ENCODE assay signal across 18 cellular contexts in the genomic region with DNA sequence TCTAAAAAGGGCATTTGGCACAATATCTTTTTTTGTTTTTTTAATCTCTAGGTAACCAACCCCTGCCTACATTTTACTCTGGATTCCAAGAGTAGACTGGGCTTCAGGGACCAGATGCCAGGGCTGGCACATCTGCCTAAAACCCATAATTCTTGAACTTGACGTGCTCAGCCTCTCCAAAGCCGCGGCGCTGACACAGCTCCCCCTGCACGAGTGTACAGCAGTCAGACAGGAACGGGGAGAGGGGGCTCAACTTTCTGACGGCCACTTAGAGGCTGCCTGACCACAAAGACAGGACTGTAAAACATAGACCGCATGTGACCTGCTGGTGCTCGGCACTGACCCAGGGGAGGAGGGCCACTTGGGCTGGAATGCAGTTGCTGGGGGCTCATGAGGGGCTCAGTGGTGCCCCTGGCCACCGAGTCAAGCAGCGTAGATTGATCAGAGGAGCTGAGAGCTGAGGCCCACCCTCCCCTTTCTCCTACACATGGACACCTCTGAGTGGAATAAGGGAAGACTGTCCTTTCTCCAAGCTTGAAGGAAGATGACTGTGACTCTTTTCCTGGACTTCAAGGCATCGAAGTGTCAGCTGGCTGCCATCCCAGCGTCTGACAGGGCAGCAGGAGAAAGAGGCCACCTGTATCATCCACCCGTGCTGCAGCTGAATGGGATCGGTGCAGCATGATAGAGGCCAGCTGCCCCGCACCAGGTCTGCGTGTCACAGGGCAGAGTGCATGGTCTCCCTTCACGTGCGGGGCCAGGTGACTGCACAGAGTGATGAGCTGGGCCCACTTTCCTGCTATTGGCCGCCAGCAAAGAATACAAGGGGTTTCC.
A peak's percentile ranks its signal among the peaks of the same experiment; 100 is the strongest.
DNase-seq lines count a peak whose midpoint lies in the region; ATAC-seq and TF ChIP-seq lines count a peak whose summit lies in the region.
"Had no signal": no experiment of that assay in that cellular context is flagged by ENCODE, and none has a peak within 500 bp of the region (broad histone marks: within the 10 kb centered on the region; RNA-seq: fewer than 3 reads in every experiment).

No MANE protein-coding gene starts in this region.

- H3K27me3 ChIP-seq in mammary epithelial cell (ENCODE audit: insufficient read depth, low read length) (no peaks in the 10 kb centered on the region), hepatocyte (no peaks in the 10 kb centered on the region), psoas muscle (ENCODE audit: insufficient read depth in 3 of 3, low read length in 2 of 3) (no peaks in the 10 kb centered on the region)
- H3K27me3 ChIP-seq: cardiac muscle cell, tibial artery had no signal

- no peaks in the 10 kb centered on the region for H3K9me3 Mint-ChIP-seq in MCF 10A (ENCODE audit: unreplicated experiment)
- H3K9me3 Mint-ChIP-seq: CD4-positive, alpha-beta T cell; natural killer cell; T-helper 1 cell treated with Interleukin-12 subunit alpha and Interleukin-12 subunit beta and Interleukin-4 antibody, amounts not matched to agents 30 μg/mL and 1 μg/mL, for 36 hours had no signal

- no peaks in the 10 kb centered on the region for H4K20me1 ChIP-seq in mammary epithelial cell (ENCODE audit: insufficient read depth, low read length)
- H4K20me1 ChIP-seq in hepatocyte (ENCODE audit: insufficient read depth, poor library complexity, severe bottlenecking) = no peaks in the 10 kb centered on the region

- peak overlapping the region; percentile 21 for H2AFZ ChIP-seq in mammary epithelial cell (ENCODE audit: low read depth, low read length)
- no peak overlapping the region for H2AFZ ChIP-seq in hepatocyte

- dilution Hi-C loops in mammary epithelial cell (cut with HindIII; ENCODE audit: low sequenced_read_pairs) = no loop called here

- H3K4me2 ChIP-seq in mammary epithelial cell (ENCODE audit: insufficient read depth, low read depth, low read length) (no peak overlapping the region), hepatocyte (peak overlapping the region; percentile 54)

- DNase-seq in mammary epithelial cell (no peak), MCF 10A (ENCODE audit: unreplicated experiment) (no peak), hepatocyte (ENCODE audit: low spot score) (no peak), psoas muscle (peak in 1 of 2 donors; percentile 62), dedifferentiated amniotic fluid mesenchymal stem cell (ENCODE audit: extremely low spot score) (no peak), GM13976 (ENCODE audit: low spot score) (no peak), amniotic stem cell (lab: John Stamatoyannopoulos, UW) (no peak)
- DNase-seq: activated naive CD4-positive, alpha-beta T cell; CD4-positive, alpha-beta T cell; effector CD8-positive, alpha-beta T cell; natural killer cell; NCI-H187; stimulated activated CD4-positive, alpha-beta T cell treated with anti-CD3 and anti-CD28 coated beads, Interleukin-4, amount 100 ng/mL, for 4 hours; tibial artery had no signal

- in situ Hi-C loops in mammary epithelial cell (cut with MboI; ENCODE audit: low sequenced_read_pairs in 2 of 2) = no loop called here
- in situ Hi-C loops in GM13976 (cut with MboI; ENCODE audit: low sequenced_read_pairs, unreplicated experiment) = no loop called here

- peaks cover 3% of the 10 kb centered on the region for H3K4me1 ChIP-seq in mammary epithelial cell (ENCODE audit: insufficient read depth, low read length)
- peaks cover 4% of the 10 kb centered on the region for H3K4me1 ChIP-seq in hepatocyte (ENCODE audit: insufficient read depth)
- H3K4me1 ChIP-seq in psoas muscle = peaks cover 8% of the 10 kb centered on the region

- H3K36me3 Mint-ChIP-seq in MCF 10A (ENCODE audit: insufficient read depth, unreplicated experiment) = no peaks in the 10 kb centered on the region
- H3K36me3 Mint-ChIP-seq: natural killer cell had no signal

- H3K4me3 ChIP-seq in mammary epithelial cell (replicated peaks in 1 of 3; ENCODE audit: insufficient read depth in 1 of 3, low read depth in 2 of 3, low read length in 3 of 3) (no peak overlapping the region), hepatocyte (no peak overlapping the region), psoas muscle (peak overlapping the region; percentile 36)
- H3K4me3 ChIP-seq: cardiac muscle cell, tibial artery had no signal

- H3K9ac ChIP-seq in mammary epithelial cell (ENCODE audit: insufficient read depth, low read length) = no peak overlapping the region

- WGBS in mammary epithelial cell (ENCODE audit: low coverage, missing lambda C conversion rate) = 67% methylated on average over 20 of the region's 20 CpGs
- WGBS in hepatocyte (ENCODE audit: low lambda C conversion rate, missing lambda C conversion rate) = 66% methylated on average over 20 of the region's 20 CpGs
- 31 to 47% (median 39%) methylated on average over 20 of the region's 20 CpGs for WGBS in psoas muscle, 3 donors

- BruUV-seq in mammary epithelial cell (replicated peaks; lab: Mats Ljungman, UMichigan) (no TSS peak), MCF 10A (replicated peaks; lab: Mats Ljungman, UMichigan) (no TSS peak)

- H3K36me3 ChIP-seq in mammary epithelial cell (ENCODE audit: insufficient read depth, low read length) (no peaks in the 10 kb centered on the region), hepatocyte (replicated peaks; ENCODE audit: insufficient read depth, low read depth) (no peaks in the 10 kb centered on the region), psoas muscle (ENCODE audit: insufficient read depth in 1 of 2, low read depth in 1 of 2) (no peaks in the 10 kb centered on the region)
- H3K36me3 ChIP-seq: cardiac muscle cell, tibial artery had no signal

- H3K79me2 ChIP-seq in mammary epithelial cell (ENCODE audit: insufficient read depth, low read length) (no peaks in the 10 kb centered on the region), hepatocyte (no peaks in the 10 kb centered on the region)

- H3K27me3 Mint-ChIP-seq in MCF 10A (ENCODE audit: insufficient read depth, unreplicated experiment) = no peaks in the 10 kb centered on the region
- H3K27me3 Mint-ChIP-seq: CD4-positive, alpha-beta T cell had no signal

- H3K9me2 ChIP-seq in hepatocyte (replicated peaks; ENCODE audit: insufficient read depth) = no peaks in the 10 kb centered on the region

- intact Hi-C loops in mammary epithelial cell (cut with micrococcal nuclease) (no loop called here), MCF 10A (cut with micrococcal nuclease) (no loop called here), psoas muscle (cut with DNase I) (loop anchor here in 1 of 2 donors (5.0 kb wide), 1 partner anchor 37 kb away; no protein-coding TSS in a partner anchor)

- ATAC-seq in psoas muscle (peak; percentile 63 to 79 (median 76)), GM19035 (IDR thresholded peaks at IDR 0.05; ENCODE audit: unreplicated experiment) (no peak)
- ATAC-seq: activated CD4-positive, CD25-positive, alpha-beta regulatory T cell treated with anti-CD3 and anti-CD28 coated beads, Interleukin-2, amount 50 U/mL, for 24 hours had no signal

- CTCF ChIA-PET in mammary epithelial cell (lab: Charles Lee; ENCODE audit: low non-redundant PET) (no interaction called here), MCF 10A (lab: Yijun Ruan, JAX) (interaction anchor here (0.6 to 1.0 kb wide), 2 partner anchors 53 to 942 kb away, joined by 3 to 5 read pairs; no protein-coding TSS in a partner anchor)

- TF ChIP-seq CTCF in mammary epithelial cell (conservative IDR thresholded peaks at IDR 0.05 in 1 of 2, IDR thresholded peaks at IDR 0.05 in 1 of 2; ENCODE audit: extremely low read depth in 1 of 2, insufficient read depth in 1 of 2, low read depth in 1 of 2, low read length in 2 of 2) (no peak), MCF 10A (IDR thresholded peaks at IDR 0.05; ENCODE audit: unreplicated experiment) (no peak), hepatocyte (IDR thresholded peaks at IDR 0.05; ENCODE audit: poor library complexity) (no peak), psoas muscle (IDR thresholded peaks at IDR 0.05) (no peak), GM13976 (IDR thresholded peaks at IDR 0.05; ENCODE audit: borderline replicate concordance, control extremely low read depth, extremely low read depth, insufficient read depth, missing control alignments) (no peak)

- H3K9me3 ChIP-seq in mammary epithelial cell (replicated peaks; ENCODE audit: insufficient read depth, low read length) (no peaks in the 10 kb centered on the region), hepatocyte (ENCODE audit: low read depth) (no peaks in the 10 kb centered on the region), psoas muscle (no peaks in the 10 kb centered on the region)
- H3K9me3 ChIP-seq: tibial artery had no signal

- POLR2A ChIA-PET in MCF 10A (lab: Yijun Ruan, JAX) = interaction anchor here (0.5 kb wide), 1 partner anchor 92 kb away, joined by 3 read pairs; no protein-coding TSS in a partner anchor

- H3K27ac ChIP-seq in mammary epithelial cell (ENCODE audit: insufficient read depth, low read depth, low read length) (no peak overlapping the region), hepatocyte (no peak overlapping the region), psoas muscle (peak overlapping the region; percentile 76)
- H3K27ac ChIP-seq: cardiac muscle cell, tibial artery had no signal

- H3K27ac Mint-ChIP-seq in MCF 10A (ENCODE audit: low read depth, unreplicated experiment) = no peak overlapping the region
- H3K27ac Mint-ChIP-seq: CD4-positive, alpha-beta T cell; natural killer cell; T-helper 1 cell treated with Interleukin-12 subunit alpha and Interleukin-12 subunit beta and Interleukin-4 antibody, amounts not matched to agents 30 μg/mL and 1 μg/mL, for 36 hours had no signal

- H3K4me3 Mint-ChIP-seq in MCF 10A (ENCODE audit: unreplicated experiment) = no peak overlapping the region
- H3K4me3 Mint-ChIP-seq: CD4-positive, alpha-beta T cell; natural killer cell; T-helper 1 cell treated with Interleukin-12 subunit alpha and Interleukin-12 subunit beta and Interleukin-4 antibody, amounts not matched to agents 30 μg/mL and 1 μg/mL, for 36 hours had no signal

- no peaks in the 10 kb centered on the region for H3K4me1 Mint-ChIP-seq in MCF 10A (ENCODE audit: insufficient read depth, unreplicated experiment)
- H3K4me1 Mint-ChIP-seq: natural killer cell had no signal
